ENCODE assay signal across 11 cellular contexts in the genomic region with DNA sequence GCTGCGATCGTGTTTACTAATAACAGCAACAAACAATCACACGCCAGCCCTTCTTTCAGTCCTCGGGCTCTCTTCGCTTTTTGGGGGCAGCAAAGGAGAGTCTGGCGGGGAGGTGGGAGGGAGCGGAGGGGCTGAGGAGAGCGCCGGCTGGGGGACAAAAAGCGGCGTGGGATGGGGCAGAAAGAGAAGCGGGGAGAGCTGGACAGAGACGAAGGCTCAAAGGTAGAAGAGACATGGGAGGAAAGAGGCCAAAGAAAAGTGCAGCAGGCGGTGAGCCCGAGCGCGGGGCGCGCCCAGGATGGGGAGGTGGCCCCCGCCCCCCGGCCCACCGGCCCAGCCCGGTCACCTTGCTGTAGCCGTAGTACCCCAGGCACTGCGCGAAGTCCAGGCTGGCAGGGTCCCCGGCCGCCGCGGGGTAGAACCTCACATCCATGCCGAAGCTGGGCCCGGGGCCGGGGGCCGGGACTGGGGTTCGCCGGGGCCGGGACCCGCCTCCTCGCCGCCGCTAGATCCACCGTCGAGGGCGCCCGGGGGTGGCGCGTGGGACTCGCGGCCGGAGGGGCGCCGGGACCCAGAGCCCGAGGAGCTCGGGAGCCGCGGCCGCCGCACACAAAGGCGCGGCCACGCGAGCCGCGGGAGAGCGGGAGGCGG. TPM values are rescaled to one million over a fixed set of nuclear protein-coding genes. Genes with fewer than 3 reads are reported as not detected.
DNase-seq lines count a peak whose midpoint lies in the region; ATAC-seq, FAIRE-seq and TF ChIP-seq lines count a peak whose summit lies in the region.
"Had no signal": no experiment of that assay in that cellular context is flagged by ENCODE, and none has a peak within 500 bp of the region (broad histone marks: within the 10 kb centered on the region; RNA-seq: fewer than 3 reads in every experiment).

No MANE protein-coding gene starts in this region.

- H3K4me1 ChIP-seq in GM23338 (ENCODE audit: insufficient read depth) = peaks cover 37% of the 10 kb centered on the region
- H3K4me1 ChIP-seq in astrocyte (ENCODE audit: insufficient read depth, low read length) = peaks cover 4% of the 10 kb centered on the region
- H3K4me1 ChIP-seq in smooth muscle cell (ENCODE audit: low read depth) = peaks cover 25% of the 10 kb centered on the region

- no peak for TF ChIP-seq CTCF in GM23338 (conservative IDR thresholded peaks at IDR 0.05; ENCODE audit: low read depth in 2 of 2)
- no peak for TF ChIP-seq CTCF in astrocyte (IDR thresholded peaks at IDR 0.05; ENCODE audit: insufficient read depth, low read depth, low read length)
- TF ChIP-seq CTCF in smooth muscle cell (IDR thresholded peaks at IDR 0.05; ENCODE audit: borderline replicate concordance, insufficient read depth, poor library complexity, severe bottlenecking) = no peak

- H3K4me2 ChIP-seq in GM23338 (peak overlapping the region; percentile 98), astrocyte (ENCODE audit: low read length) (peak overlapping the region; percentile 78), smooth muscle cell (peak overlapping the region; percentile 81)

- H4K20me1 ChIP-seq in GM23338 (replicated peaks; ENCODE audit: insufficient read depth) = peaks cover 3% of the 10 kb centered on the region
- no peaks in the 10 kb centered on the region for H4K20me1 ChIP-seq in astrocyte (ENCODE audit: insufficient read depth, low read length)
- no peaks in the 10 kb centered on the region for H4K20me1 ChIP-seq in smooth muscle cell (ENCODE audit: low read depth)

- H3F3A ChIP-seq in GM23338 (replicated peaks; ENCODE audit: low read depth) = peaks cover 7% of the 10 kb centered on the region; the same call in 1 of the 2 replicates
- no peaks in the 10 kb centered on the region for H3F3A ChIP-seq in smooth muscle cell (ENCODE audit: low read depth)

- H3K4me3 ChIP-seq in GM23338 (peak overlapping the region; percentile 76), astrocyte (ENCODE audit: insufficient read depth, low read depth, low read length) (peak overlapping the region; percentile 37), smooth muscle cell (peak overlapping the region; percentile 56)

- no peaks in the 10 kb centered on the region for H3K9me3 Mint-ChIP-seq in GM23338
- H3K9me3 Mint-ChIP-seq in astrocyte (ENCODE audit: unreplicated experiment) = no peaks in the 10 kb centered on the region

- DNase-seq in GM23338 (ENCODE audit: low spot score) (peak; percentile 73), astrocyte (ENCODE audit: low read depth) (no peak), left lobe of liver (ENCODE audit: low spot score) (no peak), smooth muscle cell (lab: John Stamatoyannopoulos, UW; ENCODE audit: unreplicated experiment) (no peak)
- DNase-seq: activated T-cell treated with anti-CD3 and anti-CD28 coated beads for 4 hours; NCI-H1436 treated with DMSO at 0.1 percent for 48 hours; stimulated activated CD4-positive, alpha-beta T cell treated with anti-CD3 and anti-CD28 coated beads, Interleukin-2, amount 100 ng/mL, for 24 hours had no signal

- H3K9ac ChIP-seq in astrocyte (ENCODE audit: low read length) = peak overlapping the region; percentile 5
- H3K9ac ChIP-seq in smooth muscle cell (ENCODE audit: low read depth) = no peak overlapping the region

- peak; percentile 18 for ATAC-seq in GM23338
- ATAC-seq in left lobe of liver = peak; percentile 55
- no peak for ATAC-seq in HG02981 (IDR thresholded peaks at IDR 0.05; ENCODE audit: unreplicated experiment)
- ATAC-seq in HG03135 (IDR thresholded peaks at IDR 0.05; ENCODE audit: unreplicated experiment) = no peak
- no peak for ATAC-seq in HG02840 (IDR thresholded peaks at IDR 0.05; ENCODE audit: low FRiP score, unreplicated experiment)

- H3K36me3 ChIP-seq in GM23338 (ENCODE audit: insufficient read depth) (no peaks in the 10 kb centered on the region), astrocyte (ENCODE audit: insufficient read depth, low read length) (no peaks in the 10 kb centered on the region), smooth muscle cell (ENCODE audit: low read depth) (no peaks in the 10 kb centered on the region)

- H3K9me3 ChIP-seq in astrocyte (ENCODE audit: insufficient read depth, low read depth, low read length) (no peaks in the 10 kb centered on the region), smooth muscle cell (replicated peaks; ENCODE audit: low read depth) (no peaks in the 10 kb centered on the region)

- H3K27ac ChIP-seq in GM23338 (ENCODE audit: low read depth) = no peak overlapping the region
- no peak overlapping the region for H3K27ac ChIP-seq in astrocyte (ENCODE audit: low read depth, low read length)
- no peak overlapping the region for H3K27ac ChIP-seq in smooth muscle cell (ENCODE audit: low read depth)

- no peak for FAIRE-seq in astrocyte (lab: Jason Lieb, UNC)
- FAIRE-seq: islet of Langerhans had no signal

- no peak overlapping the region for H3K27ac Mint-ChIP-seq in GM23338
- no peak overlapping the region for H3K27ac Mint-ChIP-seq in astrocyte (ENCODE audit: unreplicated experiment)

- peak overlapping the region; percentile 92 for H3K4me3 Mint-ChIP-seq in GM23338
- peak overlapping the region; percentile 92 for H3K4me3 Mint-ChIP-seq in astrocyte (ENCODE audit: unreplicated experiment)

- peaks cover 38% of the 10 kb centered on the region for H3K4me1 Mint-ChIP-seq in GM23338
- peaks cover 3% of the 10 kb centered on the region for H3K4me1 Mint-ChIP-seq in astrocyte (ENCODE audit: low read depth, unreplicated experiment)

- H3K79me2 ChIP-seq in GM23338 (replicated peaks; ENCODE audit: insufficient read depth) (peaks cover 48% of the 10 kb centered on the region), astrocyte (ENCODE audit: insufficient read depth, low read length) (no peaks in the 10 kb centered on the region), smooth muscle cell (ENCODE audit: low read depth) (no peaks in the 10 kb centered on the region)

- H3K9me2 ChIP-seq in GM23338 (ENCODE audit: insufficient read depth) = 0 out of 2 replicates have a peak, but pooled peaks cover 4% of the 10 kb centered on the region

- H3K27me3 ChIP-seq in GM23338 (ENCODE audit: insufficient read depth) (peaks cover 53% of the 10 kb centered on the region), astrocyte (ENCODE audit: insufficient read depth, low read length) (peaks cover 37% of the 10 kb centered on the region), smooth muscle cell (ENCODE audit: low read depth) (peaks cover 90% of the 10 kb centered on the region)

- H2AFZ ChIP-seq in GM23338 (no peak overlapping the region), astrocyte (ENCODE audit: low read depth, low read length) (peak overlapping the region; percentile 63), smooth muscle cell (ENCODE audit: low read depth) (no peak overlapping the region)

- H3K27me3 Mint-ChIP-seq in GM23338 (ENCODE audit: insufficient read depth, low read depth, poor library complexity) (peaks cover 23% of the 10 kb centered on the region), astrocyte (ENCODE audit: low read depth, unreplicated experiment) (peaks cover 24% of the 10 kb centered on the region)

- H3K36me3 Mint-ChIP-seq in GM23338 (ENCODE audit: low read depth) (peaks cover 4% of the 10 kb centered on the region; the same call in 2 of the 3 replicates), astrocyte (ENCODE audit: low read depth, unreplicated experiment) (no peaks in the 10 kb centered on the region)

- WGBS in smooth muscle cell (ENCODE audit: low lambda C conversion rate) = 0% methylated on average over 10 of the region's 66 CpGs

TF ChIP-seq in GM23338, 12 proteins besides CTCF, POLR2A, EP300 and RAD21:
- no peak for TF ChIP-seq CREB1 (CRISPR knock-in tag; IDR thresholded peaks at IDR 0.05; ENCODE audit: low read depth)
- no peak for TF ChIP-seq POLR2AphosphoS5 (IDR thresholded peaks at IDR 0.05; ENCODE audit: low read depth)
- TF ChIP-seq ZNF114 (CRISPR knock-in tag; IDR thresholded peaks at IDR 0.05) = no peak
TF ChIP-seq in GM23338: peak in this region for 0.

RNA-seq across cellular contexts. Expression of a gene that starts 0.5 kb away (rescaled TPM):
- total RNA-seq in GM23338 (2014; rRNA removed; shearing (Covaris generic)) = 13.7 and 15.6 TPM in 2 replicates
- polyA plus RNA-seq in GM23338 (2016; fragmentation: Nextera tagmentation; extraction: Ambion mirVana) (9.8 TPM in 2 replicates), smooth muscle cell (0.49 and 1.1 TPM in 2 replicates)
- total RNA-seq in astrocyte (1.9 and 2.3 TPM in 2 replicates), left lobe of liver (1.3 TPM), smooth muscle cell (0.18 and 0.22 TPM in 2 replicates)

Comparison
In these comparisons a context has a peak if more than half of its experiments do, and no peak if none do; other contexts are left out.
1. ATAC-seq: peak in GM23338 (single experiment) and left lobe of liver (single experiment); none in HG02981 (single experiment), HG03135 (single experiment) and HG02840 (single experiment).
2. Peak in every context shown above with its lines, with median percentiles within 50 percentile points of each other: H3K4me2 ChIP-seq and H3K4me3 ChIP-seq.